Comparison of ENCODE assay signal across 1 cellular context in genomic region chr1:206470692-206471414, GRCh38.
TF ChIP-seq lines count a peak whose summit lies in the region.

No MANE protein-coding gene starts in this region.

TF ChIP-seq in IMR-90, 13 proteins besides CTCF, POLR2A, EP300 and RAD21 (continued from another document):
- TF ChIP-seq BHLHE40 (IDR thresholded peaks at IDR 0.05; ENCODE audit: low read depth, low read length), result peak; percentile 48; the same call in 1 of the 2 replicates
- TF ChIP-seq FOS (IDR thresholded peaks at IDR 0.05; ENCODE audit: low read depth, low read length), result 0 out of 2 replicates have a peak, but pooled peaks have one; percentile 29
- peak; percentile 30; the same call in 1 of the 2 replicates for TF ChIP-seq CEBPB (IDR thresholded peaks at IDR 0.05; ENCODE audit: low read depth, low read length)
- TF ChIP-seq MAZ (IDR thresholded peaks at IDR 0.05; ENCODE audit: borderline replicate concordance, low read depth, low read length), result peak; percentile 79
- TF ChIP-seq RFX5 (IDR thresholded peaks at IDR 0.05; ENCODE audit: low read depth, low read length), result no peak
- no peak for TF ChIP-seq MAFK (IDR thresholded peaks at IDR 0.05; ENCODE audit: low read depth, low read length)
TF ChIP-seq in IMR-90: peak in this region for 5.
